In genomic region chr21:29403922-29404538, GRCh38 we compare ENCODE assay signal across 2 cellular contexts.
TF ChIP-seq lines count a peak whose summit lies in the region.

No MANE protein-coding gene starts in this region.

TF ChIP-seq in GM23338, 12 proteins besides CTCF, POLR2A, EP300 and RAD21 (continued from another document):
- TF ChIP-seq REST (IDR thresholded peaks at IDR 0.05; ENCODE audit: unreplicated experiment): no peak
- no peak for TF ChIP-seq EZH2phosphoT487 (IDR thresholded peaks at IDR 0.05; ENCODE audit: unreplicated experiment)
- TF ChIP-seq ETS1 (IDR thresholded peaks at IDR 0.05): no peak
- no peak for TF ChIP-seq STAT1 (IDR thresholded peaks at IDR 0.05; ENCODE audit: unreplicated experiment)
- TF ChIP-seq, protein P1, sequence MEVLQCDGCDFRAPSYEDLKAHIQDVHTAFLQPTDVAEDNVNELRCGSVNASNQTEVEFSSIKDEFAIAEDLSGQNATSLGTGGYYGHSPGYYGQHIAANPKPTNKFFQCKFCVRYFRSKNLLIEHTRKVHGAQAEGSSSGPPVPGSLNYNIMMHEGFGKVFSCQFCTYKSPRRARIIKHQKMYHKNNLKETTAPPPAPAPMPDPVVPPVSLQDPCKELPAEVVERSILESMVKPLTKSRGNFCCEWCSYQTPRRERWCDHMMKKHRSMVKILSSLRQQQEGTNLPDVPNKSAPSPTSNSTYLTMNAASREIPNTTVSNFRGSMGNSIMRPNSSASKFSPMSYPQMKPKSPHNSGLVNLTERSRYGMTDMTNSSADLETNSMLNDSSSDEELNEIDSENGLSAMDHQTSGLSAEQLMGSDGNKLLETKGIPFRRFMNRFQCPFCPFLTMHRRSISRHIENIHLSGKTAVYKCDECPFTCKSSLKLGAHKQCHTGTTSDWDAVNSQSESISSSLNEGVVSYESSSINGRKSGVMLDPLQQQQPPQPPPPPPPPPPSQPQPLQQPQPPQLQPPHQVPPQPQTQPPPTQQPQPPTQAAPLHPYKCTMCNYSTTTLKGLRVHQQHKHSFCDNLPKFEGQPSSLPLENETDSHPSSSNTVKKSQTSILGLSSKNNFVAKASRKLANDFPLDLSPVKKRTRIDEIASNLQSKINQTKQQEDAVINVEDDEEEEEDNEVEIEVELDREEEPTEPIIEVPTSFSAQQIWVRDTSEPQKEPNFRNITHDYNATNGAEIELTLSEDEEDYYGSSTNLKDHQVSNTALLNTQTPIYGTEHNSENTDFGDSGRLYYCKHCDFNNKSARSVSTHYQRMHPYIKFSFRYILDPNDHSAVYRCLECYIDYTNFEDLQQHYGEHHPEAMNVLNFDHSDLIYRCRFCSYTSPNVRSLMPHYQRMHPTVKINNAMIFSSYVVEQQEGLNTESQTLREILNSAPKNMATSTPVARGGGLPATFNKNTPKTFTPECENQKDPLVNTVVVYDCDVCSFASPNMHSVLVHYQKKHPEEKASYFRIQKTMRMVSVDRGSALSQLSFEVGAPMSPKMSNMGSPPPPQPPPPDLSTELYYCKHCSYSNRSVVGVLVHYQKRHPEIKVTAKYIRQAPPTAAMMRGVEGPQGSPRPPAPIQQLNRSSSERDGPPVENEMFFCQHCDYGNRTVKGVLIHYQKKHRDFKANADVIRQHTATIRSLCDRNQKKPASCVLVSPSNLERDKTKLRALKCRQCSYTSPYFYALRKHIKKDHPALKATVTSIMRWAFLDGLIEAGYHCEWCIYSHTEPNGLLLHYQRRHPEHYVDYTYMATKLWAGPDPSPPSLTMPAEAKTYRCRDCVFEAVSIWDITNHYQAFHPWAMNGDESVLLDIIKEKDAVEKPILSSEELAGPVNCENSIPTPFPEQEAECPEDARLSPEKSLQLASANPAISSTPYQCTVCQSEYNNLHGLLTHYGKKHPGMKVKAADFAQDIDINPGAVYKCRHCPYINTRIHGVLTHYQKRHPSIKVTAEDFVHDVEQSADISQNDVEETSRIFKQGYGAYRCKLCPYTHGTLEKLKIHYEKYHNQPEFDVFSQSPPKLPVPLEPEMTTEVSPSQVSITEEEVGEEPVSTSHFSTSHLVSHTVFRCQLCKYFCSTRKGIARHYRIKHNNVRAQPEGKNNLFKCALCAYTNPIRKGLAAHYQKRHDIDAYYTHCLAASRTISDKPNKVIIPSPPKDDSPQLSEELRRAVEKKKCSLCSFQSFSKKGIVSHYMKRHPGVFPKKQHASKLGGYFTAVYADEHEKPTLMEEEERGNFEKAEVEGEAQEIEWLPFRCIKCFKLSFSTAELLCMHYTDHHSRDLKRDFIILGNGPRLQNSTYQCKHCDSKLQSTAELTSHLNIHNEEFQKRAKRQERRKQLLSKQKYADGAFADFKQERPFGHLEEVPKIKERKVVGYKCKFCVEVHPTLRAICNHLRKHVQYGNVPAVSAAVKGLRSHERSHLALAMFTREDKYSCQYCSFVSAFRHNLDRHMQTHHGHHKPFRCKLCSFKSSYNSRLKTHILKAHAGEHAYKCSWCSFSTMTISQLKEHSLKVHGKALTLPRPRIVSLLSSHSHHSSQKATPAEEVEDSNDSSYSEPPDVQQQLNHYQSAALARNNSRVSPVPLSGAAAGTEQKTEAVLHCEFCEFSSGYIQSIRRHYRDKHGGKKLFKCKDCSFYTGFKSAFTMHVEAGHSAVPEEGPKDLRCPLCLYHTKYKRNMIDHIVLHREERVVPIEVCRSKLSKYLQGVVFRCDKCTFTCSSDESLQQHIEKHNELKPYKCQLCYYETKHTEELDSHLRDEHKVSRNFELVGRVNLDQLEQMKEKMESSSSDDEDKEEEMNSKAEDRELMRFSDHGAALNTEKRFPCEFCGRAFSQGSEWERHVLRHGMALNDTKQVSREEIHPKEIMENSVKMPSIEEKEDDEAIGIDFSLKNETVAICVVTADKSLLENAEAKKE (CRISPR knock-in tag; IDR thresholded peaks at IDR 0.05): no peak
- no peak for TF ChIP-seq NANOG (IDR thresholded peaks at IDR 0.05; ENCODE audit: borderline replicate concordance)
- TF ChIP-seq POLR2AphosphoS5 (IDR thresholded peaks at IDR 0.05; ENCODE audit: low read depth): no peak
- TF ChIP-seq CREB1 (CRISPR knock-in tag; IDR thresholded peaks at IDR 0.05; ENCODE audit: low read depth): no peak
- no peak for TF ChIP-seq ZNF331 (CRISPR knock-in tag; IDR thresholded peaks at IDR 0.05; ENCODE audit: low read depth)
- TF ChIP-seq ZNF114 (CRISPR knock-in tag; IDR thresholded peaks at IDR 0.05): no peak

TF ChIP-seq in GM12878, 131 proteins besides CTCF, POLR2A, EP300 and RAD21 (continued from another document):
- TF ChIP-seq TCF12 (IDR thresholded peaks at IDR 0.05; ENCODE audit: low read depth, low read length) (no peak), TCF7 (IDR thresholded peaks at IDR 0.05; ENCODE audit: borderline replicate concordance) (no peak), MYC (IDR thresholded peaks at IDR 0.05; ENCODE audit: insufficient read depth, insufficient read length, insufficient replicate concordance, low read length, severe bottlenecking) (no peak), ATF7 (IDR thresholded peaks at IDR 0.05; ENCODE audit: low read depth) (no peak), YBX1 (IDR thresholded peaks at IDR 0.05) (no peak), CBFB (IDR thresholded peaks at IDR 0.05; ENCODE audit: low read depth) (no peak), MXI1 (IDR thresholded peaks at IDR 0.05; ENCODE audit: low read depth, low read length) (no peak), CHD1 (IDR thresholded peaks at IDR 0.05; ENCODE audit: low read depth, low read length) (no peak), NBN (IDR thresholded peaks at IDR 0.05) (no peak), HSF1 (IDR thresholded peaks at IDR 0.05; ENCODE audit: low read depth, low read length) (no peak), NFXL1 (IDR thresholded peaks at IDR 0.05; ENCODE audit: borderline replicate concordance) (no peak), TBL1XR1 (IDR thresholded peaks at IDR 0.05; ENCODE audit: low read depth, low read length) (no peak)
- TF ChIP-seq, protein P2, sequence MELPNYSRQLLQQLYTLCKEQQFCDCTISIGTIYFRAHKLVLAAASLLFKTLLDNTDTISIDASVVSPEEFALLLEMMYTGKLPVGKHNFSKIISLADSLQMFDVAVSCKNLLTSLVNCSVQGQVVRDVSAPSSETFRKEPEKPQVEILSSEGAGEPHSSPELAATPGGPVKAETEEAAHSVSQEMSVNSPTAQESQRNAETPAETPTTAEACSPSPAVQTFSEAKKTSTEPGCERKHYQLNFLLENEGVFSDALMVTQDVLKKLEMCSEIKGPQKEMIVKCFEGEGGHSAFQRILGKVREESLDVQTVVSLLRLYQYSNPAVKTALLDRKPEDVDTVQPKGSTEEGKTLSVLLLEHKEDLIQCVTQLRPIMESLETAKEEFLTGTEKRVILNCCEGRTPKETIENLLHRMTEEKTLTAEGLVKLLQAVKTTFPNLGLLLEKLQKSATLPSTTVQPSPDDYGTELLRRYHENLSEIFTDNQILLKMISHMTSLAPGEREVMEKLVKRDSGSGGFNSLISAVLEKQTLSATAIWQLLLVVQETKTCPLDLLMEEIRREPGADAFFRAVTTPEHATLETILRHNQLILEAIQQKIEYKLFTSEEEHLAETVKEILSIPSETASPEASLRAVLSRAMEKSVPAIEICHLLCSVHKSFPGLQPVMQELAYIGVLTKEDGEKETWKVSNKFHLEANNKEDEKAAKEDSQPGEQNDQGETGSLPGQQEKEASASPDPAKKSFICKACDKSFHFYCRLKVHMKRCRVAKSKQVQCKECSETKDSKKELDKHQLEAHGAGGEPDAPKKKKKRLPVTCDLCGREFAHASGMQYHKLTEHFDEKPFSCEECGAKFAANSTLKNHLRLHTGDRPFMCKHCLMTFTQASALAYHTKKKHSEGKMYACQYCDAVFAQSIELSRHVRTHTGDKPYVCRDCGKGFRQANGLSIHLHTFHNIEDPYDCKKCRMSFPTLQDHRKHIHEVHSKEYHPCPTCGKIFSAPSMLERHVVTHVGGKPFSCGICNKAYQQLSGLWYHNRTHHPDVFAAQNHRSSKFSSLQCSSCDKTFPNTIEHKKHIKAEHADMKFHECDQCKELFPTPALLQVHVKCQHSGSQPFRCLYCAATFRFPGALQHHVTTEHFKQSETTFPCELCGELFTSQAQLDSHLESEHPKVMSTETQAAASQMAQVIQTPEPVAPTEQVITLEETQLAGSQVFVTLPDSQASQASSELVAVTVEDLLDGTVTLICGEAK (IDR thresholded peaks at IDR 0.05; ENCODE audit: borderline replicate concordance): no peak
- TF ChIP-seq, protein P3, sequence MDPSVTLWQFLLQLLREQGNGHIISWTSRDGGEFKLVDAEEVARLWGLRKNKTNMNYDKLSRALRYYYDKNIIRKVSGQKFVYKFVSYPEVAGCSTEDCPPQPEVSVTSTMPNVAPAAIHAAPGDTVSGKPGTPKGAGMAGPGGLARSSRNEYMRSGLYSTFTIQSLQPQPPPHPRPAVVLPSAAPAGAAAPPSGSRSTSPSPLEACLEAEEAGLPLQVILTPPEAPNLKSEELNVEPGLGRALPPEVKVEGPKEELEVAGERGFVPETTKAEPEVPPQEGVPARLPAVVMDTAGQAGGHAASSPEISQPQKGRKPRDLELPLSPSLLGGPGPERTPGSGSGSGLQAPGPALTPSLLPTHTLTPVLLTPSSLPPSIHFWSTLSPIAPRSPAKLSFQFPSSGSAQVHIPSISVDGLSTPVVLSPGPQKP (IDR thresholded peaks at IDR 0.05; ENCODE audit: low read depth, low read length): no peak
TF ChIP-seq in GM12878: peak in this region for 0.
